ENCODE assay signal across 1 cellular context in genomic region chr14:24613241-24613640, GRCh38.
A peak's percentile ranks its signal among the peaks of the same experiment; 100 is the strongest.
TF ChIP-seq lines count a peak whose summit lies in the region.

No MANE protein-coding gene starts in this region.

TF ChIP-seq in GM12878, 131 proteins besides CTCF, POLR2A, EP300 and RAD21:
- TF ChIP-seq YY1 (IDR thresholded peaks at IDR 0.05; ENCODE audit: low read depth, low read length), result no peak
- peak; percentile 44; the same call in 1 of the 2 replicates for TF ChIP-seq SPI1 (IDR thresholded peaks at IDR 0.05; ENCODE audit: borderline replicate concordance, insufficient read depth, low read depth, low read length)
